In genomic region chr3:150248116-150248864, GRCh38 we compare ENCODE assay signal across 11 cellular contexts.
A peak's percentile ranks its signal among the peaks of the same experiment; 100 is the strongest.
DNase-seq lines count a peak whose midpoint lies in the region; ATAC-seq and TF ChIP-seq lines count a peak whose summit lies in the region.
"Had no signal": no experiment of that assay in that cellular context is flagged by ENCODE, and none has a peak within 500 bp of the region (broad histone marks: within the 10 kb centered on the region; RNA-seq: fewer than 3 reads in every experiment).

No MANE protein-coding gene starts in this region.

- H3K4me1 Mint-ChIP-seq in chondrocyte (ENCODE audit: low read depth) = peaks cover 57% of the 10 kb centered on the region

- no peaks in the 10 kb centered on the region for H3K9me3 ChIP-seq in neuron (ENCODE audit: low read length)
- no peaks in the 10 kb centered on the region for H3K9me3 ChIP-seq in stomach
- H3K9me3 ChIP-seq in mucosa of descending colon = no peaks in the 10 kb centered on the region

- no peaks in the 10 kb centered on the region for H3K9me3 Mint-ChIP-seq in chondrocyte (ENCODE audit: low read depth)
- H3K9me3 Mint-ChIP-seq in activated naive CD4-positive, alpha-beta T cell treated with anti-CD3 and anti-CD28 coated beads, Interleukin-2, amount 50 U/mL, for 72 hours = no peaks in the 10 kb centered on the region

- DNase-seq in Caki2 (ENCODE audit: low read depth) (peak; percentile 54), LHCN-M2 (ENCODE audit: low read depth) (peak; percentile 86), chondrocyte (ENCODE audit: low spot score) (no peak), stomach (no peak), G401 (ENCODE audit: low spot score) (no peak), mucosa of descending colon (no peak)
- DNase-seq in activated naive CD4-positive, alpha-beta T cell treated with anti-CD3 and anti-CD28 coated beads, Interleukin-2, amount 50 U/mL, for 72 hours (ENCODE audit: low spot score in 2 of 2) = no peak
- DNase-seq: activated T-cell treated with anti-CD3 and anti-CD28 coated beads, Interleukin-2, amount 50 U/mL, for 48 hours; left cardiac atrium; NCI-H1105 had no signal

- no peak for TF ChIP-seq EP300 in stomach (IDR thresholded peaks at IDR 0.05)

- H2AFZ ChIP-seq in neuron (ENCODE audit: low read depth, low read length) = peak overlapping the region; percentile 63

- 53 to 60% (median 53%) methylated on average over 5 of the region's 5 CpGs for WGBS in stomach, 5 donors

- peak overlapping the region in 2 of 5 donors; percentile 28 to 66 for H3K27ac ChIP-seq in stomach

- H3K4me3 Mint-ChIP-seq in chondrocyte (ENCODE audit: unreplicated experiment) = peak overlapping the region; percentile 32

- H3K36me3 Mint-ChIP-seq in chondrocyte (ENCODE audit: low read depth) = no peaks in the 10 kb centered on the region
- no peaks in the 10 kb centered on the region for H3K36me3 Mint-ChIP-seq in activated naive CD4-positive, alpha-beta T cell treated with anti-CD3 and anti-CD28 coated beads, Interleukin-2, amount 50 U/mL, for 72 hours

- H3K4me1 ChIP-seq in neuron (ENCODE audit: insufficient read depth, low read length) (peaks cover 22% of the 10 kb centered on the region), stomach (peaks cover 6 to 34% (median 20%) of the 10 kb centered on the region in 4 donors), mucosa of descending colon (ENCODE audit: low read depth) (peaks cover 7% of the 10 kb centered on the region)

- H3K27me3 ChIP-seq in neuron (ENCODE audit: insufficient read depth, low read length) = no peaks in the 10 kb centered on the region
- H3K27me3 ChIP-seq in stomach = no peaks in the 10 kb centered on the region

- intact Hi-C loops in stomach (cut with DNase I; ENCODE audit: low total_unique reads) (no loop called here), mucosa of descending colon (cut with DNase I, micrococcal nuclease) (no loop called here)

- no peak for TF ChIP-seq POLR2A in stomach (IDR thresholded peaks at IDR 0.05)

- H3K27me3 Mint-ChIP-seq in chondrocyte (ENCODE audit: low read depth) = no peaks in the 10 kb centered on the region

- H3K27ac Mint-ChIP-seq in chondrocyte (ENCODE audit: unreplicated experiment) = peak overlapping the region; percentile 89
- no peak overlapping the region for H3K27ac Mint-ChIP-seq in activated naive CD4-positive, alpha-beta T cell treated with anti-CD3 and anti-CD28 coated beads, Interleukin-2, amount 50 U/mL, for 72 hours

- TF ChIP-seq CTCF in chondrocyte (IDR thresholded peaks at IDR 0.05) (no peak), stomach (IDR thresholded peaks at IDR 0.05) (no peak), mucosa of descending colon (IDR thresholded peaks at IDR 0.05) (no peak)

- in situ Hi-C loops in Caki2 (cut with HindIII; ENCODE audit: low pct_unique_long_range_greater_than_20kb, low sequenced_read_pairs) (no loop called here), G401 (cut with HindIII; ENCODE audit: low sequenced_read_pairs) (no loop called here)

- H3K4me3 ChIP-seq in neuron (ENCODE audit: low read length) (no peak overlapping the region), stomach (no peak overlapping the region), mucosa of descending colon (no peak overlapping the region)

- ATAC-seq in activated naive CD4-positive, alpha-beta T cell treated with anti-CD3 and anti-CD28 coated beads, Interleukin-2, amount 50 U/mL, for 72 hours = no peak
- ATAC-seq in mucosa of descending colon = no peak
- ATAC-seq: left cardiac atrium had no signal

- H3K36me3 ChIP-seq in neuron (ENCODE audit: insufficient read depth, low read length) (no peaks in the 10 kb centered on the region), stomach (no peaks in the 10 kb centered on the region), mucosa of descending colon (ENCODE audit: low read depth) (no peaks in the 10 kb centered on the region)

Comparison
In these comparisons a context has a peak if more than half of its experiments do, and no peak if none do; other contexts are left out.
1. DNase-seq: peak in Caki2 (single experiment) and LHCN-M2 (single experiment); none in chondrocyte (single experiment), stomach (single experiment), activated naive CD4-positive, alpha-beta T cell treated with anti-CD3 and anti-CD28 coated beads, Interleukin-2, amount 50 U/mL, for 72 hours (0 of 2), G401 (single experiment) and mucosa of descending colon (0 of 3).